Comparison of ENCODE assay signal across 20 cellular contexts in genomic region chr9:15453956-15454355, GRCh38.
"Had no signal": no experiment of that assay in that cellular context is flagged by ENCODE, and none has a peak within 500 bp of the region (broad histone marks: within the 10 kb centered on the region; RNA-seq: fewer than 3 reads in every experiment).

No MANE protein-coding gene starts in this region.

- H3K4me3 ChIP-seq: coronary artery, lung, sigmoid colon, skin epidermis, testis, tibial nerve, upper lobe of right lung, vagina had no signal

- H3K9me3 ChIP-seq: neutrophil, sigmoid colon, testis, tibial nerve, upper lobe of right lung, vagina had no signal

- ATAC-seq: left colon; left ventricle myocardium superior; stimulated activated naive CD8-positive, alpha-beta T cell treated with anti-CD3 and anti-CD28 coated beads, Interleukin-15, amount 100 ng/mL, for 72 hours; upper lobe of right lung had no signal

- H3K27ac Mint-ChIP-seq: nephron progenitor cell had no signal

- H3K9me3 Mint-ChIP-seq: naive B cell; nephron progenitor cell; stimulated activated naive CD8-positive, alpha-beta T cell treated with anti-CD3 and anti-CD28 coated beads, Interleukin-15, amount 100 ng/mL, for 72 hours had no signal

- H3K27ac ChIP-seq: coronary artery, neutrophil, sigmoid colon, skin epidermis, testis, tibial nerve, upper lobe of right lung, vagina had no signal

- H3K4me3 Mint-ChIP-seq: naive B cell; nephron progenitor cell; stimulated activated naive CD8-positive, alpha-beta T cell treated with anti-CD3 and anti-CD28 coated beads, Interleukin-15, amount 100 ng/mL, for 72 hours had no signal

- H3K4me1 Mint-ChIP-seq: naive B cell; nephron progenitor cell; stimulated activated naive CD8-positive, alpha-beta T cell treated with anti-CD3 and anti-CD28 coated beads, Interleukin-15, amount 100 ng/mL, for 72 hours had no signal

- H3K27me3 ChIP-seq: neutrophil, sigmoid colon, testis, tibial nerve, upper lobe of right lung, vagina had no signal

- DNase-seq: effector CD4-positive, alpha-beta T cell; foreskin melanocyte; head of caudate nucleus; hippocampal formation; left colon; left ventricle myocardium superior; mesendoderm; naive B cell; nephron progenitor cell; posterior cingulate gyrus; sigmoid colon; stimulated activated naive CD8-positive, alpha-beta T cell treated with anti-CD3 and anti-CD28 coated beads, Interleukin-15, amount 100 ng/mL, for 72 hours; testis; upper lobe of right lung had no signal

- H3K4me1 ChIP-seq: sigmoid colon, testis, tibial nerve, upper lobe of right lung, vagina had no signal

- H3K27me3 Mint-ChIP-seq: naive B cell; stimulated activated naive CD8-positive, alpha-beta T cell treated with anti-CD3 and anti-CD28 coated beads, Interleukin-15, amount 100 ng/mL, for 72 hours had no signal
